8 cellular contexts compared by ENCODE assay signal in the genomic region with DNA sequence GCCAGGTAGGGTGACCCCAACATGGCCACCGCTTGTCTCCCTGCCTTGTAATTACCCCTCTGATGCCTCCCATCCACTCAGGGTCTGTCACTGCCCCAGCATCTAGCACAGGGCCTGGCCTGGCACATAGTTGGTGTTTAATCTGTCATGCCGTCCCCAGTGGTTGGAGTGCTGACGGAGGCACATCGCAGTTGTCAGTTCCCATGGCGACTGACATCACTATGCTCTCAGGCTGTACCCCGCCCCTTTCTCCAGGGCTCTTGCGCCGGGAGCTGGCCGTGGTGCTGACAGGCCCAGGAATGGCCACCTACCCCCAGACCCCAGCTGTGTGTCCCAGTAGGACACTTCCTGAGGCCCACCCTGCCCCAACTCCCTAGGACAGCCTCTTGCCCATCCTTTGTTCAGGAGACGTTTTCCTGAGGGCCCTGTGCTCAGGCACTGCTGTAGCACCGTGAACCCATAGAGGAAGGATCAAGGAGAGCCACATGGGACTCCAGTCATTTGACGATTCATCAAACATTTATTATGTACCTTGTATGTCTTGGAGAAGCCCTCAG. TPM values are rescaled to one million over a fixed set of nuclear protein-coding genes. Genes with fewer than 3 reads are reported as not detected.
DNase-seq lines count a peak whose midpoint lies in the region; ATAC-seq, FAIRE-seq and TF ChIP-seq lines count a peak whose summit lies in the region.

No MANE protein-coding gene starts in this region.

- no peaks in the 10 kb centered on the region for H3K36me3 ChIP-seq in bronchial epithelial cell (ENCODE audit: control insufficient read depth, insufficient read depth, low read length)

- no peak for ATAC-seq in GM21360 (IDR thresholded peaks at IDR 0.05; ENCODE audit: unreplicated experiment)
- no peak for ATAC-seq in HG02884 (IDR thresholded peaks at IDR 0.05; ENCODE audit: unreplicated experiment)

- TF ChIP-seq CTCF in bronchial epithelial cell (IDR thresholded peaks at IDR 0.05; ENCODE audit: insufficient read depth, low read length, severe bottlenecking) (no peak), GM10248 (IDR thresholded peaks at IDR 0.05; ENCODE audit: control extremely low read depth, extremely low read depth, low read depth, missing control alignments) (no peak)

- no peak for TF ChIP-seq EP300 in Ishikawa (IDR thresholded peaks at IDR 0.05; ENCODE audit: borderline replicate concordance)

- no peak overlapping the region for H3K4me3 ChIP-seq in bronchial epithelial cell (ENCODE audit: low read depth, low read length)

- TF ChIP-seq RAD21 in Ishikawa (IDR thresholded peaks at IDR 0.05; ENCODE audit: low read depth): no peak

- DNase-seq in ACHN: peak; percentile 71
- DNase-seq in bronchial epithelial cell (ENCODE audit: low read depth): peak; percentile 29
- DNase-seq in lung microvascular endothelial cell (ENCODE audit: low read depth in 2 of 2): peak; percentile 70 to 76
- DNase-seq in GM10248 (ENCODE audit: extremely low spot score): no peak
- DNase-seq in SK-N-DZ (ENCODE audit: low spot score): no peak

- FAIRE-seq in bronchial epithelial cell (lab: Jason Lieb, UNC): no peak

- H3K27me3 ChIP-seq in bronchial epithelial cell (ENCODE audit: control insufficient read depth, insufficient read depth, low read length): peaks cover 8% of the 10 kb centered on the region

- POLR2A ChIA-PET in GM10248 (lab: Yijun Ruan, JAX): no interaction called here

- in situ Hi-C loops in ACHN (cut with HindIII; ENCODE audit: low pct_ligation_motif_present, low pct_unique_long_range_greater_than_20kb, low sequenced_read_pairs): no loop called here

- CTCF ChIA-PET in GM10248 (lab: Yijun Ruan, JAX): interaction anchor here (0.9 to 1.6 kb wide), 2 partner anchors 22 to 308 kb away, joined by 3 read pairs; no protein-coding TSS in a partner anchor

TF ChIP-seq in Ishikawa, 13 proteins besides CTCF, POLR2A, EP300 and RAD21:
- TF ChIP-seq YY1 (IDR thresholded peaks at IDR 0.05; ENCODE audit: low read depth) (peak; percentile 59; the same call in 1 of the 2 replicates), CEBPB (IDR thresholded peaks at IDR 0.05) (no peak), ZBTB7A (IDR thresholded peaks at IDR 0.05; ENCODE audit: low read depth) (0 out of 2 replicates have a peak, but pooled peaks have one; percentile 63)
- TF ChIP-seq, protein P1, sequence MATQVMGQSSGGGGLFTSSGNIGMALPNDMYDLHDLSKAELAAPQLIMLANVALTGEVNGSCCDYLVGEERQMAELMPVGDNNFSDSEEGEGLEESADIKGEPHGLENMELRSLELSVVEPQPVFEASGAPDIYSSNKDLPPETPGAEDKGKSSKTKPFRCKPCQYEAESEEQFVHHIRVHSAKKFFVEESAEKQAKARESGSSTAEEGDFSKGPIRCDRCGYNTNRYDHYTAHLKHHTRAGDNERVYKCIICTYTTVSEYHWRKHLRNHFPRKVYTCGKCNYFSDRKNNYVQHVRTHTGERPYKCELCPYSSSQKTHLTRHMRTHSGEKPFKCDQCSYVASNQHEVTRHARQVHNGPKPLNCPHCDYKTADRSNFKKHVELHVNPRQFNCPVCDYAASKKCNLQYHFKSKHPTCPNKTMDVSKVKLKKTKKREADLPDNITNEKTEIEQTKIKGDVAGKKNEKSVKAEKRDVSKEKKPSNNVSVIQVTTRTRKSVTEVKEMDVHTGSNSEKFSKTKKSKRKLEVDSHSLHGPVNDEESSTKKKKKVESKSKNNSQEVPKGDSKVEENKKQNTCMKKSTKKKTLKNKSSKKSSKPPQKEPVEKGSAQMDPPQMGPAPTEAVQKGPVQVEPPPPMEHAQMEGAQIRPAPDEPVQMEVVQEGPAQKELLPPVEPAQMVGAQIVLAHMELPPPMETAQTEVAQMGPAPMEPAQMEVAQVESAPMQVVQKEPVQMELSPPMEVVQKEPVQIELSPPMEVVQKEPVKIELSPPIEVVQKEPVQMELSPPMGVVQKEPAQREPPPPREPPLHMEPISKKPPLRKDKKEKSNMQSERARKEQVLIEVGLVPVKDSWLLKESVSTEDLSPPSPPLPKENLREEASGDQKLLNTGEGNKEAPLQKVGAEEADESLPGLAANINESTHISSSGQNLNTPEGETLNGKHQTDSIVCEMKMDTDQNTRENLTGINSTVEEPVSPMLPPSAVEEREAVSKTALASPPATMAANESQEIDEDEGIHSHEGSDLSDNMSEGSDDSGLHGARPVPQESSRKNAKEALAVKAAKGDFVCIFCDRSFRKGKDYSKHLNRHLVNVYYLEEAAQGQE (IDR thresholded peaks at IDR 0.05; ENCODE audit: low read depth): peak; percentile 97
- TF ChIP-seq, protein P2, sequence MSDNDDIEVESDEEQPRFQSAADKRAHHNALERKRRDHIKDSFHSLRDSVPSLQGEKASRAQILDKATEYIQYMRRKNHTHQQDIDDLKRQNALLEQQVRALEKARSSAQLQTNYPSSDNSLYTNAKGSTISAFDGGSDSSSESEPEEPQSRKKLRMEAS (IDR thresholded peaks at IDR 0.05): 0 out of 2 replicates have a peak, but pooled peaks have one; percentile 37

RNA-seq across cellular contexts. Expression of a gene that starts 23.0 kb away (rescaled TPM):
- total RNA-seq in bronchial epithelial cell (under 0.01 TPM in 1 of 2 replicates, not detected in the other), lung microvascular endothelial cell (0.20 and 0.22 TPM in 2 replicates)
- 17.5 and 18.1 TPM in 2 replicates for polyA plus RNA-seq in SK-N-DZ (2014; cell fraction: cytosol; rRNA removed)
- 7.0 and 7.4 TPM in 2 replicates for polyA plus RNA-seq in SK-N-DZ (2014; cell fraction: nucleus; rRNA removed)

Comparison
In these comparisons a context has a peak if more than half of its experiments do, and no peak if none do; other contexts are left out.
1. DNase-seq: peak in ACHN (single experiment), bronchial epithelial cell (single experiment) and lung microvascular endothelial cell (2 of 2); none in GM10248 (single experiment) and SK-N-DZ (single experiment).